In genomic region chr4:158826882-158827281, GRCh38 we compare ENCODE assay signal across 10 cellular contexts. TPM values are rescaled to one million over a fixed set of nuclear protein-coding genes. Genes with fewer than 3 reads are reported as not detected.
A peak's percentile ranks its signal among the peaks of the same experiment; 100 is the strongest.
DNase-seq lines count a peak whose midpoint lies in the region; ATAC-seq, FAIRE-seq and TF ChIP-seq lines count a peak whose summit lies in the region.
"Had no signal": no experiment of that assay in that cellular context is flagged by ENCODE, and none has a peak within 500 bp of the region (broad histone marks: within the 10 kb centered on the region; RNA-seq: fewer than 3 reads in every experiment).

No MANE protein-coding gene starts in this region.

- TF ChIP-seq POLR2A in prostate gland (IDR thresholded peaks at IDR 0.05), result no peak
- no peak for TF ChIP-seq POLR2A in GM12892 (IDR thresholded peaks at IDR 0.05; ENCODE audit: low read depth, low read length)
- no peak for TF ChIP-seq POLR2A in GM18505 (IDR thresholded peaks at IDR 0.05; ENCODE audit: borderline replicate concordance, extremely low read depth, insufficient read depth, insufficient read length)

- WGBS in prostate gland, result 29% methylated on average over 1 of the region's 1 CpG

- DNase-seq in NCI-H2196 (lab: John Stamatoyannopoulos, UW; ENCODE audit: unreplicated experiment) (peak; percentile 20), NCI-H2196 treated with DMSO at 0.1 percent for 48 hours (lab: John Stamatoyannopoulos, UW; ENCODE audit: unreplicated experiment) (no peak), HT-29 (ENCODE audit: low spot score) (peak; percentile 90), dorsolateral prefrontal cortex (no peak), prostate gland (ENCODE audit: low spot score) (peak; percentile 82), GM12892 (ENCODE audit: insufficient read length) (no peak)

- H3K9me3 ChIP-seq in prostate gland, result no peaks in the 10 kb centered on the region
- H3K9me3 ChIP-seq: A549, neutrophil had no signal

- H3K36me3 ChIP-seq in prostate gland, result no peaks in the 10 kb centered on the region
- H3K36me3 ChIP-seq: neutrophil had no signal

- intact Hi-C loops in dorsolateral prefrontal cortex (cut with DNase I), result loop anchor here in 1 of 2 donors (10.0 kb wide), 1 partner anchor 62 kb away; the partner anchor contains the start of gene FNIP2
- intact Hi-C loops in prostate gland (cut with DNase I), result no loop called here

- H3K4me3 ChIP-seq in dorsolateral prefrontal cortex (no peak overlapping the region), prostate gland (no peak overlapping the region)
- H3K4me3 ChIP-seq: A549 had no signal

- no peak for FAIRE-seq in GM12892 (lab: Jason Lieb, UNC)
- FAIRE-seq: A549 had no signal

- peaks cover 34% of the 10 kb centered on the region for H3K4me1 ChIP-seq in prostate gland (replicated peaks)

- H3K27me3 ChIP-seq in dorsolateral prefrontal cortex, result no peaks in the 10 kb centered on the region
- no peaks in the 10 kb centered on the region for H3K27me3 ChIP-seq in prostate gland (replicated peaks; ENCODE audit: insufficient read depth)
- H3K27me3 ChIP-seq: neutrophil had no signal

- ATAC-seq in HG03280 (IDR thresholded peaks at IDR 0.05; ENCODE audit: unreplicated experiment) (no peak), GM18505 (IDR thresholded peaks at IDR 0.05; ENCODE audit: unreplicated experiment) (no peak)
- ATAC-seq: A549 had no signal

- H3K27ac ChIP-seq in dorsolateral prefrontal cortex, result peak overlapping the region in 46 of 59 donors; percentile 1 to 83 (median 58)
- peak overlapping the region; percentile 52 to 53 for H3K27ac ChIP-seq in prostate gland
- H3K27ac ChIP-seq: A549, neutrophil had no signal

- TF ChIP-seq CTCF in dorsolateral prefrontal cortex (IDR thresholded peaks at IDR 0.05 in 54 of 56, conservative IDR thresholded peaks at IDR 0.05 in 2 of 56; ENCODE audit: low read depth in 1 of 56, partially characterized antibody in 56 of 56) (no peak), prostate gland (IDR thresholded peaks at IDR 0.05) (no peak)

RNA-seq across cellular contexts. Expression of gene FNIP2, which starts 58.1 kb away (rescaled TPM):
- total RNA-seq in HT-29 (2014; rRNA removed; shearing (Covaris generic)), result 13.4 and 15.1 TPM in 2 replicates
- 10 to 100 TPM; 38.5 to 72.7 (median 57.8) TPM for total RNA-seq in dorsolateral prefrontal cortex
- 10 to 100 TPM; 31.1 to 39.8 TPM for total RNA-seq in prostate gland
- polyA plus RNA-seq in GM12892 (2012; ENCODE audit: missing spikeins), result 0.34 TPM

Comparison
In these comparisons a context has a peak if more than half of its experiments do, and no peak if none do; other contexts are left out.
1. DNase-seq: peak in NCI-H2196 (single experiment), HT-29 (single experiment) and prostate gland (single experiment); none in NCI-H2196 treated with DMSO at 0.1 percent for 48 hours (single experiment), dorsolateral prefrontal cortex (0 of 10) and GM12892 (single experiment).